In genomic region chr1:160400646-160401486, GRCh38 we compare ENCODE assay signal across 8 cellular contexts. TPM values are rescaled to one million over a fixed set of nuclear protein-coding genes. Genes with fewer than 3 reads are reported as not detected.
DNase-seq lines count a peak whose midpoint lies in the region; ATAC-seq and TF ChIP-seq lines count a peak whose summit lies in the region.

No MANE protein-coding gene starts in this region.

- H2AK5ac ChIP-seq in IMR-90 (ENCODE audit: low read depth, low read length), result no peak overlapping the region

- peak overlapping the region; percentile 74 for H2AFZ ChIP-seq in IMR-90 (replicated peaks; ENCODE audit: low read length, poor library complexity)

- H3K18ac ChIP-seq in IMR-90 (ENCODE audit: low read depth, low read length), result no peak overlapping the region

- peak overlapping the region; percentile 76 for H3K4me2 ChIP-seq in IMR-90 (ENCODE audit: low read depth, low read length)

- in situ Hi-C loops in IMR-90 (cut with MboI; ENCODE audit: low sequenced_read_pairs) (no loop called here), brain microvascular endothelial cell (cut with HindIII; ENCODE audit: low pct_ligation_motif_present, low sequenced_read_pairs) (no loop called here)

- TF ChIP-seq CTCF in AG04449 (IDR thresholded peaks at IDR 0.05; ENCODE audit: insufficient read depth, low read length, missing control alignments) (no peak), IMR-90 (conservative IDR thresholded peaks at IDR 0.05; ENCODE audit: low read depth, low read length) (no peak), brain microvascular endothelial cell (IDR thresholded peaks at IDR 0.05; ENCODE audit: low read depth, low read length, missing control alignments) (no peak), right lobe of liver (IDR thresholded peaks at IDR 0.05) (no peak), tibial nerve (IDR thresholded peaks at IDR 0.05) (no peak)

- no peak for TF ChIP-seq POLR2A in IMR-90 (IDR thresholded peaks at IDR 0.05; ENCODE audit: low read depth, low read length)
- no peak for TF ChIP-seq POLR2A in right lobe of liver (IDR thresholded peaks at IDR 0.05)
- TF ChIP-seq POLR2A in tibial nerve (IDR thresholded peaks at IDR 0.05), result no peak

- peaks cover 5% of the 10 kb centered on the region; the same call in 1 of the 2 replicates for H3K9me1 ChIP-seq in IMR-90 (ENCODE audit: insufficient read depth, low read length)

- TF ChIP-seq RAD21 in IMR-90 (IDR thresholded peaks at IDR 0.05; ENCODE audit: low read length), result no peak

- H4K20me1 ChIP-seq in IMR-90 (ENCODE audit: insufficient read depth, low read length), result no peaks in the 10 kb centered on the region

- H3K27me3 ChIP-seq in IMR-90 (ENCODE audit: control insufficient read depth, insufficient read depth, low read length) (peaks cover 33% of the 10 kb centered on the region), brain microvascular endothelial cell (replicated peaks) (peaks cover 18% of the 10 kb centered on the region), right lobe of liver (no peaks in the 10 kb centered on the region), tibial nerve (no peaks in the 10 kb centered on the region)

- no peak overlapping the region; a peak in 1 of 4 replicates for H4K8ac ChIP-seq in IMR-90 (ENCODE audit: low read depth in 2 of 2, low read length in 2 of 2)

- H3K4me1 ChIP-seq in IMR-90 (ENCODE audit: control insufficient read depth, insufficient read depth, low read length) (no peaks in the 10 kb centered on the region), right lobe of liver (peaks cover 0 to 6% (median 0%) of the 10 kb centered on the region in 4 donors), tibial nerve (peaks cover 0 to 35% (median 0%) of the 10 kb centered on the region in 4 donors)

- ATAC-seq in IMR-90 (ENCODE audit: low read depth) (peak; percentile 35), right lobe of liver (no peak), GM19351 (IDR thresholded peaks at IDR 0.05; ENCODE audit: unreplicated experiment) (no peak), HG03442 (IDR thresholded peaks at IDR 0.05; ENCODE audit: unreplicated experiment) (no peak)

- 0 out of 2 replicates have a peak overlapping the region, but pooled peaks have one; percentile 27 for H3K23ac ChIP-seq in IMR-90 (ENCODE audit: low read depth, low read length)

- H3K4me3 ChIP-seq in AG04449 (ENCODE audit: low read depth, low read length) (peak overlapping the region; percentile 61), IMR-90 (ENCODE audit: insufficient read depth, low read depth, low read length) (peak overlapping the region; percentile 62), brain microvascular endothelial cell (ENCODE audit: low read depth, low read length) (peak overlapping the region; percentile 59), right lobe of liver (peak overlapping the region; percentile 29 to 46 (median 29)), tibial nerve (peak overlapping the region; percentile 38 to 85 (median 61))

- H4K5ac ChIP-seq in IMR-90 (ENCODE audit: low read depth, low read length), result no peak overlapping the region; the same call in 1 of the 2 replicates

- H3K36me3 ChIP-seq in IMR-90 (ENCODE audit: control insufficient read depth, insufficient read depth, low read length) (no peaks in the 10 kb centered on the region), brain microvascular endothelial cell (replicated peaks) (no peaks in the 10 kb centered on the region), right lobe of liver (no peaks in the 10 kb centered on the region), tibial nerve (no peaks in the 10 kb centered on the region)

- H4K91ac ChIP-seq in IMR-90 (ENCODE audit: insufficient read depth, low read depth, low read length), result no peak overlapping the region

- TF ChIP-seq EP300 in tibial nerve (IDR thresholded peaks at IDR 0.05), result no peak

- 1% methylated on average over 22 of the region's 55 CpGs; no CpG with 5 or more reads in 1 of the 2 experiments for WGBS in IMR-90 (ENCODE audit: extremely low coverage in 2 of 2, insufficient read length in 1 of 2), 2 experiments
- 8% methylated on average over 44 of the region's 55 CpGs for WGBS in right lobe of liver (ENCODE audit: insufficient coverage, low coverage, low lambda C conversion rate, missing lambda C conversion rate)
- 3 to 4% methylated on average over 47 to 54 of the region's 55 CpGs for WGBS in tibial nerve, 2 donors

- peak overlapping the region; percentile 61 for H3K9ac ChIP-seq in IMR-90 (ENCODE audit: low read depth, low read length)

- no peak overlapping the region; the same call in 1 of the 2 replicates for H3K4ac ChIP-seq in IMR-90 (ENCODE audit: low read depth, low read length)

- no peak for DNase-seq in AG04449 (ENCODE audit: low read depth, low spot score)
- DNase-seq in IMR-90, result no peak
- DNase-seq in brain microvascular endothelial cell, result no peak
- peak in 1 of 3 donors; percentile 18 for DNase-seq in right lobe of liver
- no peak for DNase-seq in tibial nerve (ENCODE audit: low spot score in 2 of 2)
- DNase-seq in AG08396 (ENCODE audit: low spot score), result no peak

- H3K56ac ChIP-seq in IMR-90 (ENCODE audit: extremely low read depth, insufficient read depth, low read length), result no peak overlapping the region

- H3K9me3 ChIP-seq in IMR-90 (ENCODE audit: control insufficient read depth, insufficient read depth, low read length) (no peaks in the 10 kb centered on the region), right lobe of liver (no peaks in the 10 kb centered on the region), tibial nerve (no peaks in the 10 kb centered on the region)

- H2BK20ac ChIP-seq in IMR-90 (ENCODE audit: low read depth, low read length), result no peak overlapping the region

- no peak overlapping the region for H2BK120ac ChIP-seq in IMR-90 (ENCODE audit: low read depth, low read length)

- H2BK15ac ChIP-seq in IMR-90 (ENCODE audit: low read depth, low read length), result no peak overlapping the region

- BruUV-seq in IMR-90 (replicated peaks; lab: Mats Ljungman, UMichigan), result no TSS peak

- intact Hi-C loops in IMR-90 (cut with micrococcal nuclease) (no loop called here), right lobe of liver (cut with DNase I) (no loop called here)

- H2BK5ac ChIP-seq in IMR-90 (ENCODE audit: low read depth, low read length, poor library complexity, severe bottlenecking), result no peak overlapping the region

- H3K79me1 ChIP-seq in IMR-90 (ENCODE audit: low read depth in 1 of 2, low read length in 2 of 2), result no peaks in the 10 kb centered on the region

- CTCF ChIA-PET in AG04449 (lab: Yijun Ruan, JAX), result no interaction called here
- CTCF ChIA-PET in IMR-90 (lab: Yijun Ruan, JAX), result interaction anchor here (0.6 kb wide), 1 partner anchor 1677 kb away, joined by 3 read pairs; no protein-coding TSS in a partner anchor

- H3K27ac ChIP-seq in IMR-90 (ENCODE audit: insufficient read depth, low read length) (no peak overlapping the region; the same call in 1 of the 2 replicates), brain microvascular endothelial cell (no peak overlapping the region), right lobe of liver (no peak overlapping the region), tibial nerve (peak overlapping the region; percentile 30 to 86 (median 72))

- H2AK9ac ChIP-seq in IMR-90 (replicated peaks; ENCODE audit: low read depth, low read length, poor library complexity), result peak overlapping the region; percentile 9

- H3K14ac ChIP-seq in IMR-90 (replicated peaks; ENCODE audit: low read depth, low read length), result no peak overlapping the region

- POLR2A ChIA-PET in AG04449 (lab: Yijun Ruan, JAX) (no interaction called here), IMR-90 (lab: Charles Lee; ENCODE audit: unreplicated experiment) (no interaction called here)

- dilution Hi-C loops in IMR-90 (cut with HindIII; ENCODE audit: low sequenced_read_pairs, unreplicated experiment), result no loop called here

TF ChIP-seq in IMR-90, 13 proteins besides CTCF, POLR2A, EP300 and RAD21:
- TF ChIP-seq SMC3 (IDR thresholded peaks at IDR 0.05; ENCODE audit: low read depth, low read length) (no peak), RFX5 (IDR thresholded peaks at IDR 0.05; ENCODE audit: low read depth, low read length) (no peak), CHD1 (IDR thresholded peaks at IDR 0.05; ENCODE audit: low read depth, low read length) (no peak), BHLHE40 (IDR thresholded peaks at IDR 0.05; ENCODE audit: low read depth, low read length) (no peak), FOS (IDR thresholded peaks at IDR 0.05; ENCODE audit: low read depth, low read length) (no peak)

RNA-seq across cellular contexts. Expression of gene VANGL2, which starts 0.5 kb away (rescaled TPM):
- total RNA-seq in IMR-90 (2012; rRNA removed), result 0.28 and 0.36 TPM in 2 replicates
- 3.2 and 3.6 TPM in 2 replicates for polyA plus RNA-seq in IMR-90 (2012; rRNA removed)
- 1.3 and 2.4 TPM in 2 replicates for polyA plus RNA-seq in IMR-90 (2012; cell fraction: cytosol; rRNA removed)
- polyA plus RNA-seq in IMR-90 (2012; cell fraction: nucleus; rRNA removed; ENCODE audit: low replicate concordance), result 6.1 and 8.1 TPM in 2 replicates
- total RNA-seq in right lobe of liver, result under 1 TPM; 0.06 to 0.22 (median 0.12) TPM
- 1 to 10 TPM in 3 of 4 donors, under 1 TPM in 1; 0.84 to 2.0 (median 1.4) TPM for total RNA-seq in tibial nerve

RNA-seq across cellular contexts. Expression of gene NHLH1, which starts 34.0 kb away (rescaled TPM):
- total RNA-seq in IMR-90 (2012; rRNA removed) (not detected in 2 replicates), right lobe of liver (under 1 TPM in 2 of 6 experiments, not detected in 4; 0.07 to 0.12 TPM), tibial nerve (not detected)
- polyA plus RNA-seq in IMR-90 (2012; rRNA removed), result 0.14 and 0.26 TPM in 2 replicates
- polyA plus RNA-seq in IMR-90 (2012; cell fraction: cytosol; rRNA removed), result 0.02 and 0.04 TPM in 2 replicates
- polyA plus RNA-seq in IMR-90 (2012; cell fraction: nucleus; rRNA removed; ENCODE audit: low replicate concordance), result 0.73 and 0.82 TPM in 2 replicates

RNA-seq across cellular contexts. Expression of gene NCSTN, which starts 57.7 kb away (rescaled TPM):
- total RNA-seq in IMR-90 (2012; rRNA removed) (46.7 and 60.2 TPM in 2 replicates), right lobe of liver (10 to 100 TPM; 31.1 to 45.7 (median 39.0) TPM), tibial nerve (10 to 100 TPM; 60.6 to 85.5 (median 73.0) TPM)
- 182 and 194 TPM in 2 replicates for polyA plus RNA-seq in IMR-90 (2012; rRNA removed)
- polyA plus RNA-seq in IMR-90 (2012; cell fraction: cytosol; rRNA removed), result 91.0 and 111 TPM in 2 replicates
- 133 and 187 TPM in 2 replicates for polyA plus RNA-seq in IMR-90 (2012; cell fraction: nucleus; rRNA removed; ENCODE audit: low replicate concordance)

RNA-seq across cellular contexts. Expression of gene COPA, which starts 57.8 kb away (rescaled TPM):
- 377 and 436 TPM in 2 replicates for total RNA-seq in IMR-90 (2012; rRNA removed)
- 201 and 204 TPM in 2 replicates for polyA plus RNA-seq in IMR-90 (2012; rRNA removed)
- polyA plus RNA-seq in IMR-90 (2012; cell fraction: cytosol; rRNA removed), result 82.2 and 103 TPM in 2 replicates
- 78.3 and 211 TPM in 2 replicates for polyA plus RNA-seq in IMR-90 (2012; cell fraction: nucleus; rRNA removed; ENCODE audit: low replicate concordance)
- total RNA-seq in right lobe of liver, result 100 to 1,000 TPM in 4 of 6 experiments, 10 to 100 TPM in 2; 75.5 to 109 (median 103) TPM
- 100 to 1,000 TPM in 3 of 4 donors, 10 to 100 TPM in 1; 92.2 to 127 (median 112) TPM for total RNA-seq in tibial nerve

Comparison
In these comparisons a context has a peak if more than half of its experiments do, and no peak if none do; other contexts are left out.
1. H3K27ac ChIP-seq: peak in tibial nerve (4 of 4); none in IMR-90 (single experiment), brain microvascular endothelial cell (single experiment) and right lobe of liver (0 of 3).
2. Peak in every context shown above with its lines, with median percentiles within 50 percentile points of each other: H3K4me3 ChIP-seq.